Comparison of ENCODE assay signal across 1 cellular context in the genomic region with DNA sequence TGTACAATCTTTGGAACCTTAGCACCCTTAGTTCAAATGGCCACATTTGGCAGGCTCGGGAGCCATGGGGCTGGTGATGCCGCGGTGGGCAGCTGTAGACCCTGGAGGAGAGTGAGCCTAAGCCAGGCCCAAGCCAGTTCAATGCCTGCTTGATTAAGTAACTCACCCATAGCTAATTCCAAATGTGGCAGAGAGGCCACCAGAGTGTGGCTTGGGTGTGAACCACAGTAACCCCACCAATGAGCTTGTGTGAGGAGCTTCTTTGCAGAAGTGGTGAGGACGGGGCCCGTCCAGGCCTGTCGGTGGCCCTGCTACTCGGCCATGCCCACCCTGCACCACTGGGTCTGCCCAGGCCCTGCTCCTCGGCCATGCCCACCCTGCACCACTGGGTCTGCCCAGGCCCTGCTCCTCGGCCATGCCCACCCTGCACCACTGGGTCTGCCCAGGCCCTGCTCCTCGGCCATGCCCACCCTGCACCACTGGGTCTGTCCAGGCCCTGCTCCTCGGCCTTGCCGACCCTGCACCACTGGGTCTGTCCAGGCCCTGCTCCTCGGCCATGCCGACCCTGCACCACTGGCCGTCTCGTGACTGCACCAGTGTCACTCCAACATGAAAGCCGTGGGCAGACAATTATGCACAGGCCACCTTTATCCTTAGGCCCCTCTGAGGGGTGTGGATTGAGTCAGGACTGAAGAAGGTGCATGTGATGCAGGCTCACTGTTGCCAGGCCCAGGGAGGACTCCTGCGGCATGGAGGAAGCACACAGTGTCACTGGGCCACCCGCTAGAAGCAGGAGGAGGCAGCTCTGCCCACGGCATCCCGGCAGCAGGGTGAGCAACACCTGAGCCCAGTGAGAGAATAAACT.
TF ChIP-seq lines count a peak whose summit lies in the region.

No MANE protein-coding gene starts in this region.

TF ChIP-seq in H1, 55 proteins besides CTCF, POLR2A, EP300 and RAD21:
- no peak for TF ChIP-seq ZNF274 (IDR thresholded peaks at IDR 0.05; ENCODE audit: borderline replicate concordance, extremely low read depth, low read length)
- no peak for TF ChIP-seq POLR2AphosphoS5 (IDR thresholded peaks at IDR 0.05; ENCODE audit: low read depth, low read length)
- no peak for TF ChIP-seq SUZ12 (IDR thresholded peaks at IDR 0.05; ENCODE audit: low read length)
